11 cellular contexts compared by ENCODE assay signal in genomic region chr4:169267070-169267469, GRCh38. TPM values are rescaled to one million over a fixed set of nuclear protein-coding genes. Genes with fewer than 3 reads are reported as not detected.
DNase-seq lines count a peak whose midpoint lies in the region; ATAC-seq and TF ChIP-seq lines count a peak whose summit lies in the region.
"Had no signal": no experiment of that assay in that cellular context is flagged by ENCODE, and none has a peak within 500 bp of the region (broad histone marks: within the 10 kb centered on the region; RNA-seq: fewer than 3 reads in every experiment).

No MANE protein-coding gene starts in this region.

- DNase-seq in HFFc6: no peak
- DNase-seq in astrocyte of the spinal cord (ENCODE audit: low read depth, low spot score): no peak
- no peak for DNase-seq in stomach
- no peak for DNase-seq in superior temporal gyrus (ENCODE audit: extremely low spot score)
- DNase-seq: activated CD8-positive, alpha-beta memory T cell treated with anti-CD3 and anti-CD28 coated beads, Interleukin-2, amount 50 U/mL, for 4 hours; stimulated activated naive CD4-positive, alpha-beta T cell had no signal

- peaks cover 3% of the 10 kb centered on the region; the same call in 1 of the 2 replicates for H3K9me3 Mint-ChIP-seq in HFFc6

- H3K27ac Mint-ChIP-seq in HFFc6: peak overlapping the region; percentile 15; the same call in 1 of the 2 replicates
- H3K27ac Mint-ChIP-seq: activated naive CD4-positive, alpha-beta T cell treated with anti-CD3 and anti-CD28 coated beads, Interleukin-2, amount 50 U/mL, for 72 hours had no signal

- H3K36me3 Mint-ChIP-seq in HFFc6 (ENCODE audit: low read depth): peaks cover 49% of the 10 kb centered on the region

- H3K9ac ChIP-seq in iPS-18a (ENCODE audit: low read length): no peak overlapping the region

- H3K9me3 ChIP-seq in iPS-18a (ENCODE audit: control insufficient read depth, low read depth, low read length) (no peaks in the 10 kb centered on the region), stomach (no peaks in the 10 kb centered on the region)
- H3K9me3 ChIP-seq: right atrium auricular region had no signal

- H3K27me3 ChIP-seq in iPS-18a (ENCODE audit: control insufficient read depth, insufficient read depth, low read length): peaks cover 7% of the 10 kb centered on the region
- H3K27me3 ChIP-seq in stomach: no peaks in the 10 kb centered on the region
- H3K27me3 ChIP-seq: right atrium auricular region had no signal

- H3K4me3 ChIP-seq in astrocyte of the spinal cord (ENCODE audit: low read depth, low read length) (peak overlapping the region; percentile 1), iPS-18a (ENCODE audit: low read length) (peak overlapping the region; percentile 1), stomach (peak overlapping the region in 2 of 4 donors; percentile 63 to 87)
- H3K4me3 ChIP-seq: right atrium auricular region had no signal

- no peak for ATAC-seq in GM21447 (IDR thresholded peaks at IDR 0.05; ENCODE audit: unreplicated experiment)
- no peak for ATAC-seq in GM21825 (IDR thresholded peaks at IDR 0.05; ENCODE audit: unreplicated experiment)
- ATAC-seq: activated naive CD4-positive, alpha-beta T cell treated with anti-CD3 and anti-CD28 coated beads, Interleukin-2, amount 50 U/mL, for 72 hours had no signal

- H3K4me1 Mint-ChIP-seq in HFFc6 (ENCODE audit: low read depth): peaks cover 51% of the 10 kb centered on the region

- peak overlapping the region; percentile 90 for H3K4me3 Mint-ChIP-seq in HFFc6

- 5 to 32% (median 23%) methylated on average over 1 of the region's 1 CpG for WGBS in stomach, 5 donors

- no peak for TF ChIP-seq POLR2A in stomach (IDR thresholded peaks at IDR 0.05)

- peaks cover 6% of the 10 kb centered on the region; the same call in 1 of the 2 replicates for H3K27me3 Mint-ChIP-seq in HFFc6 (ENCODE audit: insufficient read depth)

- H3K27ac ChIP-seq in iPS-18a (ENCODE audit: low read length) (no peak overlapping the region), stomach (peak overlapping the region in 4 of 5 donors; percentile 3 to 98 (median 69))
- H3K27ac ChIP-seq: right atrium auricular region had no signal

- TF ChIP-seq EP300 in stomach (IDR thresholded peaks at IDR 0.05): no peak

- in situ Hi-C loops in astrocyte of the spinal cord (cut with HindIII; ENCODE audit: low sequenced_read_pairs): no loop called here

- TF ChIP-seq CTCF in HFFc6 (IDR thresholded peaks at IDR 0.05): no peak
- no peak for TF ChIP-seq CTCF in astrocyte of the spinal cord (IDR thresholded peaks at IDR 0.05; ENCODE audit: low read depth, low read length)
- no peak for TF ChIP-seq CTCF in stomach (IDR thresholded peaks at IDR 0.05)

- intact Hi-C loops in stomach (cut with DNase I; ENCODE audit: low total_unique reads): no loop called here

- H3K4me1 ChIP-seq in iPS-18a (ENCODE audit: control insufficient read depth, low read depth, low read length) (peaks cover 27% of the 10 kb centered on the region), stomach (peaks cover 32 to 83% (median 63%) of the 10 kb centered on the region in 4 donors)

- H3K36me3 ChIP-seq in iPS-18a (ENCODE audit: control insufficient read depth, low read depth, low read length): no peaks in the 10 kb centered on the region
- H3K36me3 ChIP-seq in stomach: peaks cover 0 to 21% (median 2%) of the 10 kb centered on the region in 4 donors
- H3K36me3 ChIP-seq: right atrium auricular region had no signal

RNA-seq across cellular contexts. Expression of gene SH3RF1, which starts 3.7 kb away (rescaled TPM):
- total RNA-seq in HFFc6 (2021; fragmentation: NEBNext Ultra II Directional; extraction: Animal tissue kit (Norgen Biotek cat#: 25700)): 10 to 100 TPM; 54.5 to 67.1 (median 57.1) TPM
- total RNA-seq in stomach: 10 to 100 TPM; 16.3 to 47.8 (median 29.5) TPM
- polyA plus RNA-seq in stomach: 10 to 100 TPM in 1 of 3 donors, 1 to 10 TPM in 2; 3.4 to 13.6 (median 8.4) TPM
